In genomic region chr21:38443110-38443509, GRCh38 we compare ENCODE assay signal across 1 cellular context.
TF ChIP-seq lines count a peak whose summit lies in the region.

No MANE protein-coding gene starts in this region.

TF ChIP-seq in H1, 55 proteins besides CTCF, POLR2A, EP300 and RAD21 (continued from another document):
- TF ChIP-seq ATF2 (IDR thresholded peaks at IDR 0.05; ENCODE audit: low read length) (no peak), NANOG (IDR thresholded peaks at IDR 0.05; ENCODE audit: insufficient read depth, low read depth, low read length, poor library complexity, severe bottlenecking) (no peak), KDM5A (IDR thresholded peaks at IDR 0.05; ENCODE audit: low read length) (no peak), TAF7 (optimal IDR thresholded peaks at IDR 0.05; ENCODE audit: borderline replicate concordance, low read depth, low read length) (no peak), TBP (IDR thresholded peaks at IDR 0.05; ENCODE audit: low read depth, low read length) (no peak), MAX (IDR thresholded peaks at IDR 0.05) (no peak), CBX8 (IDR thresholded peaks at IDR 0.05; ENCODE audit: borderline replicate concordance, low read depth, low read length) (no peak), PHF8 (conservative IDR thresholded peaks at IDR 0.05; ENCODE audit: low read depth, low read length) (no peak), EZH2 (IDR thresholded peaks at IDR 0.05; ENCODE audit: low read depth, low read length, severe bottlenecking) (no peak), SUZ12 (IDR thresholded peaks at IDR 0.05; ENCODE audit: low read length) (no peak)
- TF ChIP-seq, protein P1, sequence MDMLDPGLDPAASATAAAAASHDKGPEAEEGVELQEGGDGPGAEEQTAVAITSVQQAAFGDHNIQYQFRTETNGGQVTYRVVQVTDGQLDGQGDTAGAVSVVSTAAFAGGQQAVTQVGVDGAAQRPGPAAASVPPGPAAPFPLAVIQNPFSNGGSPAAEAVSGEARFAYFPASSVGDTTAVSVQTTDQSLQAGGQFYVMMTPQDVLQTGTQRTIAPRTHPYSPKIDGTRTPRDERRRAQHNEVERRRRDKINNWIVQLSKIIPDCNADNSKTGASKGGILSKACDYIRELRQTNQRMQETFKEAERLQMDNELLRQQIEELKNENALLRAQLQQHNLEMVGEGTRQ (IDR thresholded peaks at IDR 0.05; ENCODE audit: low read length), result no peak
- TF ChIP-seq, protein P2, sequence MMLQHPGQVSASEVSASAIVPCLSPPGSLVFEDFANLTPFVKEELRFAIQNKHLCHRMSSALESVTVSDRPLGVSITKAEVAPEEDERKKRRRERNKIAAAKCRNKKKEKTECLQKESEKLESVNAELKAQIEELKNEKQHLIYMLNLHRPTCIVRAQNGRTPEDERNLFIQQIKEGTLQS (IDR thresholded peaks at IDR 0.05; ENCODE audit: insufficient read depth, low read depth, low read length), result no peak
